ENCODE assay signal across 34 cellular contexts in genomic region chr21:30638686-30639085, GRCh38. TPM values are rescaled to one million over a fixed set of nuclear protein-coding genes. Genes with fewer than 3 reads are reported as not detected.
"Had no signal": no experiment of that assay in that cellular context is flagged by ENCODE, and none has a peak within 500 bp of the region (broad histone marks: within the 10 kb centered on the region; RNA-seq: fewer than 3 reads in every experiment).

No MANE protein-coding gene starts in this region.

- H3K36me3 ChIP-seq: left ventricle myocardium inferior, pancreas, prostate gland, sigmoid colon, spleen, suprapubic skin, thoracic aorta, tibial artery, upper lobe of right lung had no signal

- H3K4me3 ChIP-seq: left ventricle myocardium inferior, lung, mucosa of descending colon, pancreas, prostate gland, sigmoid colon, spleen, suprapubic skin, thoracic aorta, tibial artery, upper lobe of right lung had no signal

- H3K27ac Mint-ChIP-seq: memory B cell; naive thymus-derived CD4-positive, alpha-beta T cell; natural killer cell treated with Interleukin-12 subunit alpha and Interleukin-12 subunit beta and Interleukin-15 and Interleukin-18, amount 100 ng/mL, for 72 hours; stimulated activated effector memory CD8-positive, alpha-beta T cell treated with anti-CD3 and anti-CD28 coated beads, Interleukin-12 subunit alpha, Interleukin-12 subunit beta, amount 100 ng/mL, for 72 hours; stimulated activated naive CD8-positive, alpha-beta T cell treated with anti-CD3 and anti-CD28 coated beads, Interleukin-15, Interleukin-2, amounts not matched to agents 100 ng/mL and 50 ng/mL, for 24 hours had no signal

- H3K9me3 ChIP-seq: left ventricle myocardium inferior, pancreas, prostate gland, sigmoid colon, suprapubic skin, thoracic aorta, tibial artery, upper lobe of right lung had no signal

- H3K4me3 Mint-ChIP-seq: memory B cell; naive thymus-derived CD4-positive, alpha-beta T cell; natural killer cell treated with Interleukin-12 subunit alpha and Interleukin-12 subunit beta and Interleukin-15 and Interleukin-18, amount 100 ng/mL, for 72 hours; stimulated activated effector memory CD8-positive, alpha-beta T cell treated with anti-CD3 and anti-CD28 coated beads, Interleukin-12 subunit alpha, Interleukin-12 subunit beta, amount 100 ng/mL, for 72 hours; stimulated activated naive CD8-positive, alpha-beta T cell treated with anti-CD3 and anti-CD28 coated beads, Interleukin-15, Interleukin-2, amounts not matched to agents 100 ng/mL and 50 ng/mL, for 24 hours had no signal

- H3K27ac ChIP-seq: left ventricle myocardium inferior, pancreas, prostate gland, sigmoid colon, spleen, suprapubic skin, thoracic aorta, tibial artery, upper lobe of right lung had no signal

- H3K4me1 ChIP-seq: left ventricle myocardium inferior, pancreas, prostate gland, sigmoid colon, spleen, suprapubic skin, tibial artery, upper lobe of right lung had no signal

- H3K36me3 Mint-ChIP-seq: memory B cell; naive thymus-derived CD4-positive, alpha-beta T cell; natural killer cell treated with Interleukin-12 subunit alpha and Interleukin-12 subunit beta and Interleukin-15 and Interleukin-18, amount 100 ng/mL, for 72 hours; stimulated activated effector memory CD8-positive, alpha-beta T cell treated with anti-CD3 and anti-CD28 coated beads, Interleukin-12 subunit alpha, Interleukin-12 subunit beta, amount 100 ng/mL, for 72 hours had no signal

- DNase-seq: hypothalamus; islet precursor cell; left ventricle myocardium inferior; midbrain; mucosa of descending colon; naive thymus-derived CD4-positive, alpha-beta T cell; nucleus accumbens; pancreas; posterior cingulate gyrus; retina; right cardiac atrium; sigmoid colon; small intestine; spleen; stimulated activated CD4-positive, alpha-beta T cell treated with anti-CD3 and anti-CD28 coated beads, Interleukin-4, amount 100 ng/mL, for 24 hours; stimulated activated naive CD4-positive, alpha-beta T cell; tibial artery; trophoblast cell; upper lobe of right lung had no signal

- H3K27me3 Mint-ChIP-seq: memory B cell; natural killer cell treated with Interleukin-12 subunit alpha and Interleukin-12 subunit beta and Interleukin-15 and Interleukin-18, amount 100 ng/mL, for 72 hours; stimulated activated naive CD8-positive, alpha-beta T cell treated with anti-CD3 and anti-CD28 coated beads, Interleukin-15, Interleukin-2, amounts not matched to agents 100 ng/mL and 50 ng/mL, for 24 hours had no signal

- H3K4me1 Mint-ChIP-seq: memory B cell; naive thymus-derived CD4-positive, alpha-beta T cell; stimulated activated effector memory CD8-positive, alpha-beta T cell treated with anti-CD3 and anti-CD28 coated beads, Interleukin-12 subunit alpha, Interleukin-12 subunit beta, amount 100 ng/mL, for 72 hours had no signal

- H3K27me3 ChIP-seq: pancreas, sigmoid colon, spleen, suprapubic skin, tibial artery, upper lobe of right lung had no signal

- ATAC-seq: mucosa of descending colon; naive thymus-derived CD4-positive, alpha-beta T cell; natural killer cell treated with Interleukin-12 subunit alpha and Interleukin-12 subunit beta and Interleukin-15 and Interleukin-18, amount 100 ng/mL, for 72 hours; pancreas; right cardiac atrium; stimulated activated effector memory CD8-positive, alpha-beta T cell treated with anti-CD3 and anti-CD28 coated beads, Interleukin-12 subunit alpha, Interleukin-12 subunit beta, amount 100 ng/mL, for 72 hours; upper lobe of right lung had no signal

RNA-seq across cellular contexts. Expression of gene KRTAP20-2, which starts 3.7 kb away (rescaled TPM):
- total RNA-seq: kidney epithelial cell; left ventricle myocardium inferior; lung; mesenteric fat pad; mucosa of descending colon; myocyte; naive thymus-derived CD4-positive, alpha-beta T cell; natural killer cell treated with Interleukin-12 subunit alpha and Interleukin-12 subunit beta and Interleukin-15 and Interleukin-18, amount 100 ng/mL, for 72 hours; osteoblast; pancreas; prostate gland; right cardiac atrium; sigmoid colon; spleen; subcutaneous adipose tissue; thoracic aorta; upper lobe of right lung had no signal
- polyA plus RNA-seq: lung; naive thymus-derived CD4-positive, alpha-beta T cell; neural cell; pancreas; right cardiac atrium; sigmoid colon; small intestine; spleen had no signal

RNA-seq across cellular contexts. Expression of gene KRTAP20-3, which starts 4.0 kb away (rescaled TPM):
- total RNA-seq: kidney epithelial cell; left ventricle myocardium inferior; lower leg skin; lung; mesenteric fat pad; mucosa of descending colon; myocyte; naive thymus-derived CD4-positive, alpha-beta T cell; natural killer cell treated with Interleukin-12 subunit alpha and Interleukin-12 subunit beta and Interleukin-15 and Interleukin-18, amount 100 ng/mL, for 72 hours; osteoblast; pancreas; prostate gland; right cardiac atrium; sigmoid colon; spleen; subcutaneous adipose tissue; suprapubic skin; thoracic aorta; upper lobe of right lung had no signal
- polyA plus RNA-seq: lung; naive thymus-derived CD4-positive, alpha-beta T cell; neural cell; pancreas; right cardiac atrium; sigmoid colon; small intestine; spleen had no signal

RNA-seq across cellular contexts. Expression of gene KRTAP20-4, which starts 18.3 kb away (rescaled TPM):
- total RNA-seq: kidney epithelial cell; left ventricle myocardium inferior; lower leg skin; lung; mesenteric fat pad; mucosa of descending colon; myocyte; naive thymus-derived CD4-positive, alpha-beta T cell; natural killer cell treated with Interleukin-12 subunit alpha and Interleukin-12 subunit beta and Interleukin-15 and Interleukin-18, amount 100 ng/mL, for 72 hours; osteoblast; pancreas; prostate gland; right cardiac atrium; sigmoid colon; spleen; subcutaneous adipose tissue; suprapubic skin; thoracic aorta; upper lobe of right lung had no signal
- polyA plus RNA-seq: lung; naive thymus-derived CD4-positive, alpha-beta T cell; neural cell; pancreas; right cardiac atrium; sigmoid colon; small intestine; spleen had no signal

RNA-seq across cellular contexts. Expression of gene KRTAP20-1, which starts 22.5 kb away (rescaled TPM):
- total RNA-seq: kidney epithelial cell; left ventricle myocardium inferior; lower leg skin; lung; mesenteric fat pad; mucosa of descending colon; myocyte; naive thymus-derived CD4-positive, alpha-beta T cell; natural killer cell treated with Interleukin-12 subunit alpha and Interleukin-12 subunit beta and Interleukin-15 and Interleukin-18, amount 100 ng/mL, for 72 hours; osteoblast; pancreas; prostate gland; right cardiac atrium; sigmoid colon; spleen; subcutaneous adipose tissue; suprapubic skin; thoracic aorta; upper lobe of right lung had no signal
- polyA plus RNA-seq: lung; naive thymus-derived CD4-positive, alpha-beta T cell; neural cell; pancreas; right cardiac atrium; sigmoid colon; small intestine; spleen had no signal

RNA-seq across cellular contexts. Expression of gene KRTAP6-1, which starts 25.0 kb away (rescaled TPM):
- total RNA-seq: kidney epithelial cell; left ventricle myocardium inferior; lung; mesenteric fat pad; mucosa of descending colon; myocyte; naive thymus-derived CD4-positive, alpha-beta T cell; natural killer cell treated with Interleukin-12 subunit alpha and Interleukin-12 subunit beta and Interleukin-15 and Interleukin-18, amount 100 ng/mL, for 72 hours; osteoblast; pancreas; prostate gland; right cardiac atrium; sigmoid colon; spleen; subcutaneous adipose tissue; thoracic aorta; upper lobe of right lung had no signal
- polyA plus RNA-seq: lung; naive thymus-derived CD4-positive, alpha-beta T cell; neural cell; pancreas; right cardiac atrium; sigmoid colon; small intestine; spleen had no signal
